ENCODE assay signal across 1 cellular context in the genomic region with DNA sequence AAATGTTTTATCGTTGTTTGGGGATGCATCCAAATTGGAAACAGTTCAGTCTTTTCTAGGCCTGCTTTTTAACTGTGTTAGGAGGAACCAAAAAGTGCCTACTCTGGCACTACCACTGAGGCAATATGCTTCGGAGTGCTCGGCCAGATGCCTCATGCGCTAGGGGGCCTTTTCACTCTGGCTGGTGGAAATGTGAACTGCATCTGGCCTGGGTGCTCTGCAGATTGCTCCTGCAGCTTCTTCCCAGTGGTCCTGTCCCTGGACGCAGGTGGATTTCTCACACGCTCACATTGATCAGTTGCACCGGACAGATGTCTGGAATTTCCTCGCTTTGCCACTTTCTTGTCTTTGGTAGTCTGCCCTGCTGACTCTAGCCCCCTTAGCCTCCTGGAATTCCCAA.
TF ChIP-seq lines count a peak whose summit lies in the region.

No MANE protein-coding gene starts in this region.

TF ChIP-seq in GM23338, 12 proteins besides CTCF, POLR2A, EP300 and RAD21 (continued from another document):
- TF ChIP-seq CREB1 (CRISPR knock-in tag; IDR thresholded peaks at IDR 0.05; ENCODE audit: low read depth) (no peak), ZNF114 (CRISPR knock-in tag; IDR thresholded peaks at IDR 0.05) (no peak), JUNB (IDR thresholded peaks at IDR 0.05; ENCODE audit: unreplicated experiment) (no peak), EZH2phosphoT487 (IDR thresholded peaks at IDR 0.05; ENCODE audit: unreplicated experiment) (no peak), ETS1 (IDR thresholded peaks at IDR 0.05) (no peak), POLR2AphosphoS5 (IDR thresholded peaks at IDR 0.05; ENCODE audit: low read depth) (no peak), EZH2 (IDR thresholded peaks at IDR 0.05; ENCODE audit: low read depth, unreplicated experiment) (no peak), ZNF462 (CRISPR knock-in tag; IDR thresholded peaks at IDR 0.05) (no peak), STAT1 (IDR thresholded peaks at IDR 0.05; ENCODE audit: unreplicated experiment) (no peak)
- TF ChIP-seq, protein P1, sequence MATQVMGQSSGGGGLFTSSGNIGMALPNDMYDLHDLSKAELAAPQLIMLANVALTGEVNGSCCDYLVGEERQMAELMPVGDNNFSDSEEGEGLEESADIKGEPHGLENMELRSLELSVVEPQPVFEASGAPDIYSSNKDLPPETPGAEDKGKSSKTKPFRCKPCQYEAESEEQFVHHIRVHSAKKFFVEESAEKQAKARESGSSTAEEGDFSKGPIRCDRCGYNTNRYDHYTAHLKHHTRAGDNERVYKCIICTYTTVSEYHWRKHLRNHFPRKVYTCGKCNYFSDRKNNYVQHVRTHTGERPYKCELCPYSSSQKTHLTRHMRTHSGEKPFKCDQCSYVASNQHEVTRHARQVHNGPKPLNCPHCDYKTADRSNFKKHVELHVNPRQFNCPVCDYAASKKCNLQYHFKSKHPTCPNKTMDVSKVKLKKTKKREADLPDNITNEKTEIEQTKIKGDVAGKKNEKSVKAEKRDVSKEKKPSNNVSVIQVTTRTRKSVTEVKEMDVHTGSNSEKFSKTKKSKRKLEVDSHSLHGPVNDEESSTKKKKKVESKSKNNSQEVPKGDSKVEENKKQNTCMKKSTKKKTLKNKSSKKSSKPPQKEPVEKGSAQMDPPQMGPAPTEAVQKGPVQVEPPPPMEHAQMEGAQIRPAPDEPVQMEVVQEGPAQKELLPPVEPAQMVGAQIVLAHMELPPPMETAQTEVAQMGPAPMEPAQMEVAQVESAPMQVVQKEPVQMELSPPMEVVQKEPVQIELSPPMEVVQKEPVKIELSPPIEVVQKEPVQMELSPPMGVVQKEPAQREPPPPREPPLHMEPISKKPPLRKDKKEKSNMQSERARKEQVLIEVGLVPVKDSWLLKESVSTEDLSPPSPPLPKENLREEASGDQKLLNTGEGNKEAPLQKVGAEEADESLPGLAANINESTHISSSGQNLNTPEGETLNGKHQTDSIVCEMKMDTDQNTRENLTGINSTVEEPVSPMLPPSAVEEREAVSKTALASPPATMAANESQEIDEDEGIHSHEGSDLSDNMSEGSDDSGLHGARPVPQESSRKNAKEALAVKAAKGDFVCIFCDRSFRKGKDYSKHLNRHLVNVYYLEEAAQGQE (IDR thresholded peaks at IDR 0.05; ENCODE audit: unreplicated experiment) = no peak
